12 cellular contexts compared by ENCODE assay signal in genomic region chr19:2454962-2455409, GRCh38. TPM values are rescaled to one million over a fixed set of nuclear protein-coding genes. Genes with fewer than 3 reads are reported as not detected.
DNase-seq lines count a peak whose midpoint lies in the region; ATAC-seq and TF ChIP-seq lines count a peak whose summit lies in the region.
"Had no signal": no experiment of that assay in that cellular context is flagged by ENCODE, and none has a peak within 500 bp of the region (broad histone marks: within the 10 kb centered on the region; RNA-seq: fewer than 3 reads in every experiment).

No MANE protein-coding gene starts in this region.

- no peaks in the 10 kb centered on the region for H3K36me3 ChIP-seq in MM.1S (replicated peaks; ENCODE audit: insufficient read depth, low read length)
- H3K36me3 ChIP-seq: gastrocnemius medialis had no signal

- H3K27ac ChIP-seq in MM.1S (ENCODE audit: low read length), result no peak overlapping the region
- H3K27ac ChIP-seq: neutrophil, SJCRH30 had no signal

- no peaks in the 10 kb centered on the region for H3K9me2 ChIP-seq in MM.1S (replicated peaks; ENCODE audit: insufficient read depth, low read length)

- no peak overlapping the region for H3K4me3 ChIP-seq in MM.1S (ENCODE audit: low read length)

- H3K27me3 ChIP-seq in MM.1S (replicated peaks; ENCODE audit: insufficient read depth, low read length), result no peaks in the 10 kb centered on the region
- H3K27me3 ChIP-seq: gastrocnemius medialis, neutrophil, SJCRH30 had no signal

- peak overlapping the region; percentile 35 for H3K27ac Mint-ChIP-seq in activated CD4-positive, alpha-beta T cell treated with anti-CD3 and anti-CD28 coated beads for 36 hours
- peak overlapping the region; percentile 22 for H3K27ac Mint-ChIP-seq in chondrocyte (ENCODE audit: unreplicated experiment)
- peak overlapping the region; percentile 27 for H3K27ac Mint-ChIP-seq in osteocyte (ENCODE audit: unreplicated experiment)

- H3K4me1 ChIP-seq in MM.1S (ENCODE audit: low read length), result peaks cover 7% of the 10 kb centered on the region; the same call in 1 of the 2 replicates

- peak overlapping the region; percentile 84 for H3K4me3 Mint-ChIP-seq in activated CD4-positive, alpha-beta T cell treated with anti-CD3 and anti-CD28 coated beads for 36 hours
- H3K4me3 Mint-ChIP-seq in chondrocyte (ENCODE audit: unreplicated experiment), result peak overlapping the region; percentile 78
- peak overlapping the region; percentile 77 for H3K4me3 Mint-ChIP-seq in osteocyte (ENCODE audit: unreplicated experiment)

- CTCF ChIA-PET in activated CD4-positive, alpha-beta T cell treated with anti-CD3 and anti-CD28 coated beads for 36 hours (lab: Charles Lee), result no interaction called here

- peaks cover 3% of the 10 kb centered on the region for H3K36me3 Mint-ChIP-seq in activated CD4-positive, alpha-beta T cell treated with anti-CD3 and anti-CD28 coated beads for 36 hours (ENCODE audit: low read depth)
- H3K36me3 Mint-ChIP-seq in chondrocyte (ENCODE audit: low read depth) (no peaks in the 10 kb centered on the region), osteocyte (ENCODE audit: unreplicated experiment) (no peaks in the 10 kb centered on the region)

- no peaks in the 10 kb centered on the region for H3K9me3 ChIP-seq in MM.1S (replicated peaks; ENCODE audit: insufficient read depth, low read length)
- H3K9me3 ChIP-seq: gastrocnemius medialis, neutrophil, SJCRH30 had no signal

- H3K4me2 ChIP-seq in MM.1S (ENCODE audit: low read depth, low read length), result peak overlapping the region; percentile 87

- no peaks in the 10 kb centered on the region for H3K9me3 Mint-ChIP-seq in activated CD4-positive, alpha-beta T cell treated with anti-CD3 and anti-CD28 coated beads for 36 hours (ENCODE audit: low read depth)
- no peaks in the 10 kb centered on the region for H3K9me3 Mint-ChIP-seq in chondrocyte (ENCODE audit: low read depth)
- no peaks in the 10 kb centered on the region for H3K9me3 Mint-ChIP-seq in osteocyte (ENCODE audit: unreplicated experiment)

- H3K27me3 Mint-ChIP-seq in activated CD4-positive, alpha-beta T cell treated with anti-CD3 and anti-CD28 coated beads for 36 hours, result no peaks in the 10 kb centered on the region
- H3K27me3 Mint-ChIP-seq in chondrocyte (ENCODE audit: low read depth), result no peaks in the 10 kb centered on the region
- no peaks in the 10 kb centered on the region for H3K27me3 Mint-ChIP-seq in osteocyte (ENCODE audit: unreplicated experiment)

- TF ChIP-seq CTCF in MM.1S (IDR thresholded peaks at IDR 0.05; ENCODE audit: low read length), result no peak
- no peak for TF ChIP-seq CTCF in chondrocyte (IDR thresholded peaks at IDR 0.05)
- TF ChIP-seq CTCF in osteocyte (IDR thresholded peaks at IDR 0.05), result no peak

- intact Hi-C loops in activated CD4-positive, alpha-beta T cell treated with anti-CD3 and anti-CD28 coated beads for 36 hours (cut with DNase I, micrococcal nuclease), result no loop called here

- H2AFZ ChIP-seq in MM.1S (ENCODE audit: low read length), result no peak overlapping the region

- H3K4me1 Mint-ChIP-seq in activated CD4-positive, alpha-beta T cell treated with anti-CD3 and anti-CD28 coated beads for 36 hours, result peaks cover 16% of the 10 kb centered on the region
- H3K4me1 Mint-ChIP-seq in chondrocyte (ENCODE audit: low read depth), result peaks cover 16% of the 10 kb centered on the region
- H3K4me1 Mint-ChIP-seq in osteocyte (ENCODE audit: unreplicated experiment), result peaks cover 18% of the 10 kb centered on the region

- peaks cover 20% of the 10 kb centered on the region for H4K20me1 ChIP-seq in MM.1S (ENCODE audit: insufficient read depth, low read length)

- ATAC-seq in activated CD4-positive, alpha-beta T cell treated with anti-CD3 and anti-CD28 coated beads for 36 hours, result no peak
- ATAC-seq in HG02885 (IDR thresholded peaks at IDR 0.05; ENCODE audit: poor library complexity, unreplicated experiment), result no peak
- ATAC-seq: gastrocnemius medialis had no signal

- no peak overlapping the region for H3K9ac ChIP-seq in MM.1S (ENCODE audit: low read length)

- peaks cover 8% of the 10 kb centered on the region; the same call in 1 of the 2 replicates for H3F3A ChIP-seq in MM.1S (ENCODE audit: insufficient read depth, low read length)

- DNase-seq in activated CD4-positive, alpha-beta T cell treated with anti-CD3 and anti-CD28 coated beads for 36 hours, result no peak
- no peak for DNase-seq in activated CD4-positive, alpha-beta T cell treated with anti-CD3 and anti-CD28 coated beads for 1 hour
- DNase-seq in MM.1S (no peak), chondrocyte (ENCODE audit: low spot score) (no peak), osteocyte (ENCODE audit: extremely low spot score, unreplicated experiment) (no peak), glomerular visceral epithelial cell (ENCODE audit: extremely low spot score) (no peak), NCI-H510A treated with DMSO at 0.1 percent for 48 hours (lab: John Stamatoyannopoulos, UW) (no peak)
- DNase-seq: gastrocnemius medialis, NCI-H1092, SJCRH30 had no signal

- peaks cover 71% of the 10 kb centered on the region for H3K79me2 ChIP-seq in MM.1S (ENCODE audit: low read length)

- POLR2A ChIA-PET in activated CD4-positive, alpha-beta T cell treated with anti-CD3 and anti-CD28 coated beads for 36 hours (lab: Charles Lee), result no interaction called here

RNA-seq across cellular contexts. Expression of gene LMNB2, which starts 1.8 kb away (rescaled TPM):
- 10 to 100 TPM; 91.0 to 93.9 TPM for total RNA-seq in activated CD4-positive, alpha-beta T cell treated with anti-CD3 and anti-CD28 coated beads for 36 hours
- total RNA-seq in chondrocyte (35.5 to 56.0 TPM (median 36.6 TPM) in 3 replicates), osteocyte (40.2 and 40.8 TPM in 2 replicates)

RNA-seq across cellular contexts. Expression of gene GADD45B, which starts 20.9 kb away (rescaled TPM):
- total RNA-seq in activated CD4-positive, alpha-beta T cell treated with anti-CD3 and anti-CD28 coated beads for 36 hours, result 10 to 100 TPM; 57.7 to 71.2 TPM
- total RNA-seq in chondrocyte (177 to 258 TPM (median 181 TPM) in 3 replicates), osteocyte (148 and 165 TPM in 2 replicates)

RNA-seq across cellular contexts. Expression of gene TIMM13, which starts 27.6 kb away (rescaled TPM):
- 100 to 1,000 TPM in 1 of 2 experiments, 10 to 100 TPM in 1; 70.7 to 104 TPM for total RNA-seq in activated CD4-positive, alpha-beta T cell treated with anti-CD3 and anti-CD28 coated beads for 36 hours
- total RNA-seq in chondrocyte (74.6 to 100 TPM (median 76.1 TPM) in 3 replicates), osteocyte (108 and 109 TPM in 2 replicates)
